In genomic region chr1:41272601-41273000, GRCh38 we compare ENCODE assay signal across 22 cellular contexts.
"Had no signal": no experiment of that assay in that cellular context is flagged by ENCODE, and none has a peak within 500 bp of the region (broad histone marks: within the 10 kb centered on the region; RNA-seq: fewer than 3 reads in every experiment).

No MANE protein-coding gene starts in this region.

- H3K9me3 ChIP-seq: ovary, psoas muscle, sigmoid colon, testis, tibial artery had no signal

- H3K36me3 ChIP-seq: ovary, sigmoid colon, tibial artery had no signal

- H3K4me3 ChIP-seq: ovary, psoas muscle, sigmoid colon, testis, tibial artery had no signal

- H3K4me1 ChIP-seq: testis, tibial artery had no signal

- DNase-seq: cortex of kidney; hypothalamus; immature natural killer cell; mesendoderm; midbrain; naive thymus-derived CD4-positive, alpha-beta T cell; nucleus accumbens; ovary; posterior cingulate gyrus; psoas muscle; right cardiac atrium; sigmoid colon; stimulated activated CD4-positive, alpha-beta T cell treated with anti-CD3 and anti-CD28 coated beads, Interleukin-2, amount 100 ng/mL, for 24 hours; stimulated activated CD4-positive, alpha-beta T cell treated with anti-CD3 and anti-CD28 coated beads, Interleukin-4, amount 100 ng/mL, for 24 hours; stimulated activated naive CD4-positive, alpha-beta T cell treated with Interleukin-2 at 50 U/mL for 16 hours; substantia nigra; testis; tibial artery had no signal

- H3K27ac ChIP-seq: ovary, psoas muscle, sigmoid colon, testis, tibial artery had no signal

- FAIRE-seq: frontal cortex, keratinocyte had no signal

- ATAC-seq: left lobe of liver; naive thymus-derived CD4-positive, alpha-beta T cell; psoas muscle; right cardiac atrium; stimulated activated effector memory CD8-positive, alpha-beta T cell treated with anti-CD3 and anti-CD28 coated beads, Interleukin-12 subunit alpha, Interleukin-12 subunit beta, amount 100 ng/mL, for 72 hours had no signal

- H3K27me3 ChIP-seq: ovary, sigmoid colon, testis had no signal
